Comparison of ENCODE assay signal across 19 cellular contexts in the genomic region with DNA sequence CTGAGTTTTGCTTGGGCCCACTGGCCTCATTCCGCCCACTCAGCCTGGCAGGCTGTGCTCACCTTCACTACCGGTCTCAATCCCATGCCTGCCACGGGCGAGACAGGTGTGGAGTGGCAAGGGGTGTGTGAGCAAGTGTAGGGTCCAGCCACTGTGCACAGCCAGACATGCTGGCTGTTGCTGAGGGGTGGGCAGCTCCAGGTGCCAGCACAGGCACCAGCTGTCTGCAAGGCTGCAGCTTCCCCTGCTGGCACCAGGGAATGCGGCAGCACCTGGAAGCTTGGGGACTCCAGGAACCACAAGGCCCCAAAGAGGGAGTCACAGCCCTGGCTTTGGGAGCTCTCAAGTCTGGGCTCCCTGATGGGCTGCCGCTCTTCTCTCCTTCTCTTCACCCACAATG.
A peak's percentile ranks its signal among the peaks of the same experiment; 100 is the strongest.
DNase-seq lines count a peak whose midpoint lies in the region; ATAC-seq, FAIRE-seq and TF ChIP-seq lines count a peak whose summit lies in the region.
"Had no signal": no experiment of that assay in that cellular context is flagged by ENCODE, and none has a peak within 500 bp of the region (broad histone marks: within the 10 kb centered on the region; RNA-seq: fewer than 3 reads in every experiment).

No MANE protein-coding gene starts in this region.

- no peaks in the 10 kb centered on the region for H3K27me3 ChIP-seq in endodermal cell (ENCODE audit: control insufficient read depth, insufficient read depth, low read length, poor library complexity, severe bottlenecking)
- H3K27me3 ChIP-seq: BLaER1 had no signal

- no peaks in the 10 kb centered on the region for H3K36me3 ChIP-seq in endodermal cell (ENCODE audit: control insufficient read depth, insufficient read depth, low read length)
- H3K36me3 ChIP-seq: BLaER1 had no signal

- FAIRE-seq in HTR-8/SVneo (lab: Jason Lieb, UNC): peak; percentile 86
- FAIRE-seq: GM12892 had no signal

- no peaks in the 10 kb centered on the region for H3K4me1 ChIP-seq in endodermal cell (ENCODE audit: control insufficient read depth, insufficient read depth, low read length)
- H3K4me1 ChIP-seq: BLaER1, Caco-2 had no signal

- DNase-seq in NCI-H748 (lab: John Stamatoyannopoulos, UW; ENCODE audit: unreplicated experiment) (peak; percentile 0), NCI-H748 treated with DMSO at 0.1 percent for 48 hours (lab: John Stamatoyannopoulos, UW) (no peak), HTR-8/SVneo (ENCODE audit: insufficient read length, low spot score) (no peak), endodermal cell (peak; percentile 78), nephron progenitor cell (no peak), medulla oblongata (ENCODE audit: extremely low spot score) (no peak), foreskin fibroblast (no peak)
- DNase-seq: Caco-2; CD8-positive, alpha-beta memory T cell; DND-41; GDM1; GOT3; HCEC 1CT; HFFc6 had no signal

- 88 to 93% methylated on average over 2 to 6 of the region's 6 CpGs for WGBS in endodermal cell (ENCODE audit: insufficient coverage in 1 of 2, insufficient read length in 1 of 2), 2 experiments

- ATAC-seq in HG02678 (IDR thresholded peaks at IDR 0.05; ENCODE audit: unreplicated experiment): no peak

- H3K36me3 Mint-ChIP-seq in endodermal cell (ENCODE audit: low read depth): no peaks in the 10 kb centered on the region
- H3K36me3 Mint-ChIP-seq in nephron progenitor cell (ENCODE audit: low read depth): no peaks in the 10 kb centered on the region
- H3K36me3 Mint-ChIP-seq: CD8-positive, alpha-beta memory T cell had no signal

- H3K27ac Mint-ChIP-seq in endodermal cell: no peak overlapping the region
- peak overlapping the region; percentile 36 for H3K27ac Mint-ChIP-seq in nephron progenitor cell
- H3K27ac Mint-ChIP-seq: CD8-positive, alpha-beta memory T cell; HFFc6 had no signal

- TF ChIP-seq CTCF in endodermal cell (conservative IDR thresholded peaks at IDR 0.05) (peak; percentile 63), nephron progenitor cell (IDR thresholded peaks at IDR 0.05) (no peak), foreskin fibroblast (IDR thresholded peaks at IDR 0.05; ENCODE audit: low read depth, low read length) (no peak)

- no peak overlapping the region for H3K27ac ChIP-seq in endodermal cell (ENCODE audit: low read depth, low read length)
- H3K27ac ChIP-seq: 22Rv1, BLaER1, HL-60 had no signal

- no peaks in the 10 kb centered on the region for H3K9me3 Mint-ChIP-seq in endodermal cell
- no peaks in the 10 kb centered on the region for H3K9me3 Mint-ChIP-seq in nephron progenitor cell

- H3K4me3 ChIP-seq in endodermal cell (ENCODE audit: low read length) (no peak overlapping the region), foreskin fibroblast (ENCODE audit: low read depth in 1 of 2, low read length in 2 of 2) (no peak overlapping the region)
- H3K4me3 ChIP-seq: BLaER1 had no signal

- no peaks in the 10 kb centered on the region for H3K27me3 Mint-ChIP-seq in endodermal cell (ENCODE audit: insufficient read depth)
- peaks cover 4% of the 10 kb centered on the region for H3K27me3 Mint-ChIP-seq in nephron progenitor cell (ENCODE audit: low read depth, poor library complexity)
- H3K27me3 Mint-ChIP-seq: CD8-positive, alpha-beta memory T cell had no signal

- H3K9me3 ChIP-seq in endodermal cell (ENCODE audit: control insufficient read depth, low read length): peaks cover 9% of the 10 kb centered on the region
- H3K9me3 ChIP-seq: BLaER1 had no signal

- no peak overlapping the region for H3K4me3 Mint-ChIP-seq in endodermal cell
- no peak overlapping the region for H3K4me3 Mint-ChIP-seq in nephron progenitor cell
- H3K4me3 Mint-ChIP-seq: CD8-positive, alpha-beta memory T cell; HFFc6 had no signal

- no peak overlapping the region for H3K9ac ChIP-seq in endodermal cell (ENCODE audit: extremely low read depth, low read length, poor library complexity, severe bottlenecking)
- H3K9ac ChIP-seq: BLaER1 had no signal

- H3K4me1 Mint-ChIP-seq in endodermal cell (peaks cover 15% of the 10 kb centered on the region), nephron progenitor cell (peaks cover 5% of the 10 kb centered on the region)
- H3K4me1 Mint-ChIP-seq: CD8-positive, alpha-beta memory T cell had no signal

Comparison
In these comparisons a context has a peak if more than half of its experiments do, and no peak if none do; other contexts are left out.
1. DNase-seq: peak in NCI-H748 (single experiment) and endodermal cell (single experiment); none in NCI-H748 treated with DMSO at 0.1 percent for 48 hours (single experiment), HTR-8/SVneo (single experiment), nephron progenitor cell (single experiment), medulla oblongata (single experiment) and foreskin fibroblast (0 of 2).